Comparison of ENCODE assay signal across 8 cellular contexts in the genomic region with DNA sequence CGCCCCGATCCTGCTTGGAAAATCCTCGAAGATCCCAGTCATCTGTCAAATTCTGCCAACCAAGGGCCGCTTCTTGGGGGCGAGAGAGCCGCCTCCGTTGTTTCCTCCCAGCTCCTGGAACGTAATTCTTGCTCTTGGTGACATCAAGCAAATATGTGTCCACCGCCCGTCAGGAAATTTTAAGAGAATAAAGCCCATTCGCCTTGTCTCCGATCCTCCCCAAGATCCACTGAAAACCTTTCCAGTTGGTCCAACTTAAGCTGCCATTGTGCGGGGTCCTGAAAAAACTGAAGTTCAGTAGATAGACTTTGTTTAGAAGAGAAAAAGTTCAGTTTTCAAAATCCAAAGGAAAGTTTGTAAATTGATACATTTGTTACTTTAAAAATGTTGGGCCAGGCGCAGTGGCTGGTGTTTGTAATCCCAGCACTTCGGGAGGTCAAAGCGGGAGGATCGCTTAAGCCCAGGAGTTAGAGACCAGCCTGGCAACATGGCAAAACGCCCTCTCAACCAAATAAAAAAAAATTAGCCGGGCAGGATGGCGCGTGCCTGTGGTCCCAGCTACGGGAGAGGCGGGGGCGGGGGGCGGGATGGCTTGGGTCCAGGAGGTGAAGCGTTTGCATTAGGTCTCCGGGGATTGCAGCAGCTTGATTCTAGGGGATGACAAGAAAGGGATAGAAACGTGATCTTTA. TPM values are rescaled to one million over a fixed set of nuclear protein-coding genes. Genes with fewer than 3 reads are reported as not detected.
DNase-seq lines count a peak whose midpoint lies in the region; ATAC-seq and TF ChIP-seq lines count a peak whose summit lies in the region.

No MANE protein-coding gene starts in this region.

- peaks cover 21% of the 10 kb centered on the region for H3K4me1 Mint-ChIP-seq in mesothelial cell of epicardium

- H3K4me3 ChIP-seq in vagina, result peak overlapping the region; percentile 81 to 100

- H3K36me3 Mint-ChIP-seq in mesothelial cell of epicardium, result peaks cover 4% of the 10 kb centered on the region

- H3K27ac Mint-ChIP-seq in mesothelial cell of epicardium, result peak overlapping the region; percentile 92

- H3K27ac ChIP-seq in cingulate gyrus (ENCODE audit: low read depth, low read length), result peak overlapping the region; percentile 94
- H3K27ac ChIP-seq in vagina, result peak overlapping the region; percentile 95

- intact Hi-C loops in vagina (cut with DNase I), result no loop called here

- H3K9me3 ChIP-seq in vagina, result no peaks in the 10 kb centered on the region

- no peaks in the 10 kb centered on the region for H3K36me3 ChIP-seq in vagina

- ATAC-seq in HG02759 (IDR thresholded peaks at IDR 0.05; ENCODE audit: unreplicated experiment) (no peak), GM18867 (IDR thresholded peaks at IDR 0.05; ENCODE audit: unreplicated experiment) (no peak)

- TF ChIP-seq POLR2A in vagina (IDR thresholded peaks at IDR 0.05), result no peak

- DNase-seq in NCI-H146 (lab: John Stamatoyannopoulos, UW), result peak; percentile 23
- DNase-seq in NCI-H146 treated with DMSO at 0.1 percent for 48 hours (lab: John Stamatoyannopoulos, UW; ENCODE audit: unreplicated experiment), result no peak
- DNase-seq in NCI-H82 (lab: John Stamatoyannopoulos, UW), result peak; percentile 49
- peak in 1 of 2 experiments; percentile 30 for DNase-seq in mesothelial cell of epicardium (ENCODE audit: low spot score in 2 of 2, unreplicated experiment in 2 of 2)
- no peak for DNase-seq in vagina (ENCODE audit: extremely low spot score in 2 of 2)

- TF ChIP-seq CTCF in mesothelial cell of epicardium (IDR thresholded peaks at IDR 0.05; ENCODE audit: unreplicated experiment), result no peak
- no peak for TF ChIP-seq CTCF in vagina (IDR thresholded peaks at IDR 0.05)

- no peaks in the 10 kb centered on the region for H3K27me3 ChIP-seq in vagina

- H3K4me3 Mint-ChIP-seq in mesothelial cell of epicardium, result peak overlapping the region; percentile 82

- peaks cover 39% of the 10 kb centered on the region for H3K4me1 ChIP-seq in vagina

- H3K27me3 Mint-ChIP-seq in mesothelial cell of epicardium (ENCODE audit: low read depth), result peaks cover 28% of the 10 kb centered on the region

- no peaks in the 10 kb centered on the region for H3K9me3 Mint-ChIP-seq in mesothelial cell of epicardium

RNA-seq across cellular contexts. Expression of a gene that starts 1.0 kb away (rescaled TPM):
- 22.5 to 24.8 TPM (median 23.4 TPM) in 3 replicates for total RNA-seq in mesothelial cell of epicardium
- total RNA-seq in vagina, result 31.9 TPM

Comparison
In these comparisons a context has a peak if more than half of its experiments do, and no peak if none do; other contexts are left out.
1. DNase-seq: peak in NCI-H146 (single experiment) and NCI-H82 (single experiment); none in NCI-H146 treated with DMSO at 0.1 percent for 48 hours (single experiment) and vagina (0 of 2).